In genomic region chr1:39554277-39554676, GRCh38 we compare ENCODE assay signal across 24 cellular contexts.
"Had no signal": no experiment of that assay in that cellular context is flagged by ENCODE, and none has a peak within 500 bp of the region (broad histone marks: within the 10 kb centered on the region; RNA-seq: fewer than 3 reads in every experiment).

No MANE protein-coding gene starts in this region.

- H3K27me3 ChIP-seq: colonic mucosa, dorsolateral prefrontal cortex, esophagus muscularis mucosa, esophagus squamous epithelium, foreskin keratinocyte, gastrocnemius medialis, gastroesophageal sphincter, heart left ventricle, heart right ventricle had no signal

- DNase-seq: colonic mucosa; cortex of kidney; dermis blood vessel endothelial cell; dorsolateral prefrontal cortex; effector CD4-positive, alpha-beta T cell; effector CD8-positive, alpha-beta T cell; effector memory CD4-positive, alpha-beta T cell; effector memory CD8-positive, alpha-beta T cell; endodermal cell; erythroblast; esophagus squamous epithelium; foreskin fibroblast; foreskin keratinocyte; foreskin melanocyte; gastrocnemius medialis; glutamatergic neuron; head of caudate nucleus; heart left ventricle; heart right ventricle had no signal

- H3K4me3 ChIP-seq: colonic mucosa, coronary artery, dorsolateral prefrontal cortex, esophagus muscularis mucosa, esophagus squamous epithelium, gastrocnemius medialis, gastroesophageal sphincter, heart left ventricle, heart right ventricle had no signal

- H3K27ac ChIP-seq: colonic mucosa, coronary artery, dorsolateral prefrontal cortex, epithelial cell of prostate, esophagus muscularis mucosa, esophagus squamous epithelium, foreskin keratinocyte, gastrocnemius medialis, gastroesophageal sphincter, heart left ventricle, heart right ventricle had no signal

- H3K4me1 ChIP-seq: colonic mucosa, foreskin keratinocyte, gastrocnemius medialis had no signal

- ATAC-seq: effector memory CD8-positive, alpha-beta T cell; esophagus mucosa; foreskin keratinocyte; gastrocnemius medialis; gastroesophageal sphincter; heart left ventricle; heart right ventricle had no signal

- H3K9me3 ChIP-seq: colonic mucosa, esophagus muscularis mucosa, esophagus squamous epithelium, gastrocnemius medialis, gastroesophageal sphincter, heart left ventricle, heart right ventricle had no signal
